ENCODE assay signal across 8 cellular contexts in genomic region chr3:43769471-43770425, GRCh38.
DNase-seq lines count a peak whose midpoint lies in the region; ATAC-seq and TF ChIP-seq lines count a peak whose summit lies in the region.

No MANE protein-coding gene starts in this region.

- 5% methylated on average over 21 of the region's 27 CpGs for WGBS in esophagus muscularis mucosa

- no peak overlapping the region for H3K4me3 ChIP-seq in GM12864 (ENCODE audit: low read depth, low read length)
- peak overlapping the region; percentile 39 to 46 (median 44) for H3K4me3 ChIP-seq in esophagus muscularis mucosa
- H3K4me3 ChIP-seq in muscle layer of duodenum (ENCODE audit: low read depth in 1 of 2, low read length in 2 of 2): peak overlapping the region; percentile 17 to 55

- H3K9me3 Mint-ChIP-seq in activated T-cell treated with anti-CD3 and anti-CD28 coated beads, Interleukin-2, amount 50 U/mL, for 4 hours: no peaks in the 10 kb centered on the region

- H3K9me3 ChIP-seq in esophagus muscularis mucosa: no peaks in the 10 kb centered on the region
- no peaks in the 10 kb centered on the region for H3K9me3 ChIP-seq in muscle layer of duodenum (ENCODE audit: control insufficient read depth in 1 of 2, low read length in 2 of 2)

- intact Hi-C loops in esophagus muscularis mucosa (cut with DNase I): loop anchor here (5.0 kb wide), 1 partner anchor 433 kb away; no protein-coding TSS in a partner anchor

- no peak for DNase-seq in GM12864 (ENCODE audit: low read depth)
- DNase-seq in HuH-7 (ENCODE audit: low spot score): peak; percentile 86
- peak; percentile 66 for DNase-seq in activated T-cell treated with anti-CD3 and anti-CD28 coated beads, Interleukin-2, amount 50 U/mL, for 4 hours
- peak; percentile 99 for DNase-seq in esophagus muscularis mucosa (ENCODE audit: extremely low spot score)
- DNase-seq in stimulated activated CD8-positive, alpha-beta memory T cell treated with anti-CD3 and anti-CD28 coated beads, Interleukin-4, amount 100 ng/mL, for 48 hours: peak; percentile 92

- H3K27ac ChIP-seq in esophagus muscularis mucosa (replicated peaks in 1 of 4) (peak overlapping the region; percentile 73 to 82 (median 76)), muscle layer of duodenum (ENCODE audit: low read length) (peak overlapping the region; percentile 48)

- ATAC-seq in activated T-cell treated with anti-CD3 and anti-CD28 coated beads, Interleukin-2, amount 50 U/mL, for 4 hours: peak; percentile 57 to 63
- ATAC-seq in HG02970 (IDR thresholded peaks at IDR 0.05; ENCODE audit: low FRiP score, unreplicated experiment): no peak

- TF ChIP-seq CTCF in GM12864 (IDR thresholded peaks at IDR 0.05; ENCODE audit: low read depth, low read length, missing control alignments) (peak; percentile 93), esophagus muscularis mucosa (IDR thresholded peaks at IDR 0.05) (peak; percentile 89 to 97 (median 94))

- no peak for TF ChIP-seq EP300 in esophagus muscularis mucosa (IDR thresholded peaks at IDR 0.05)

- no peaks in the 10 kb centered on the region for H3K27me3 ChIP-seq in esophagus muscularis mucosa
- H3K27me3 ChIP-seq in muscle layer of duodenum (ENCODE audit: low read depth, low read length): no peaks in the 10 kb centered on the region

- H3K4me1 Mint-ChIP-seq in activated T-cell treated with anti-CD3 and anti-CD28 coated beads, Interleukin-2, amount 50 U/mL, for 4 hours (ENCODE audit: low read depth): peaks cover 36% of the 10 kb centered on the region

- H3K4me1 ChIP-seq in esophagus muscularis mucosa: peaks cover 52 to 58% (median 56%) of the 10 kb centered on the region in 4 donors
- H3K4me1 ChIP-seq in muscle layer of duodenum (ENCODE audit: control insufficient read depth in 1 of 2, insufficient read depth in 2 of 2, low read length in 2 of 2): peaks cover 16 to 20% of the 10 kb centered on the region in 2 donors

- no peaks in the 10 kb centered on the region for H3K36me3 Mint-ChIP-seq in activated T-cell treated with anti-CD3 and anti-CD28 coated beads, Interleukin-2, amount 50 U/mL, for 4 hours (ENCODE audit: insufficient read depth)

- no peaks in the 10 kb centered on the region for H3K36me3 ChIP-seq in esophagus muscularis mucosa
- no peaks in the 10 kb centered on the region for H3K36me3 ChIP-seq in muscle layer of duodenum (ENCODE audit: control insufficient read depth in 1 of 2, insufficient read depth in 2 of 2, low read length in 2 of 2)

- no peak for TF ChIP-seq POLR2A in esophagus muscularis mucosa (IDR thresholded peaks at IDR 0.05; ENCODE audit: low read depth)

- no peaks in the 10 kb centered on the region for H3K27me3 Mint-ChIP-seq in activated T-cell treated with anti-CD3 and anti-CD28 coated beads, Interleukin-2, amount 50 U/mL, for 4 hours (ENCODE audit: low read depth)

- H3K4me3 Mint-ChIP-seq in activated T-cell treated with anti-CD3 and anti-CD28 coated beads, Interleukin-2, amount 50 U/mL, for 4 hours: no peak overlapping the region

TF ChIP-seq in PFSK-1, 5 proteins besides CTCF, POLR2A, EP300 and RAD21:
- TF ChIP-seq FOXP2 (optimal IDR thresholded peaks at IDR 0.05; ENCODE audit: borderline replicate concordance, extremely low read depth, extremely low read length, insufficient read depth) (peak; percentile 62), POLR2AphosphoS5 (IDR thresholded peaks at IDR 0.05; ENCODE audit: low read depth, low read length) (no peak)
